ENCODE assay signal across 8 cellular contexts in the genomic region with DNA sequence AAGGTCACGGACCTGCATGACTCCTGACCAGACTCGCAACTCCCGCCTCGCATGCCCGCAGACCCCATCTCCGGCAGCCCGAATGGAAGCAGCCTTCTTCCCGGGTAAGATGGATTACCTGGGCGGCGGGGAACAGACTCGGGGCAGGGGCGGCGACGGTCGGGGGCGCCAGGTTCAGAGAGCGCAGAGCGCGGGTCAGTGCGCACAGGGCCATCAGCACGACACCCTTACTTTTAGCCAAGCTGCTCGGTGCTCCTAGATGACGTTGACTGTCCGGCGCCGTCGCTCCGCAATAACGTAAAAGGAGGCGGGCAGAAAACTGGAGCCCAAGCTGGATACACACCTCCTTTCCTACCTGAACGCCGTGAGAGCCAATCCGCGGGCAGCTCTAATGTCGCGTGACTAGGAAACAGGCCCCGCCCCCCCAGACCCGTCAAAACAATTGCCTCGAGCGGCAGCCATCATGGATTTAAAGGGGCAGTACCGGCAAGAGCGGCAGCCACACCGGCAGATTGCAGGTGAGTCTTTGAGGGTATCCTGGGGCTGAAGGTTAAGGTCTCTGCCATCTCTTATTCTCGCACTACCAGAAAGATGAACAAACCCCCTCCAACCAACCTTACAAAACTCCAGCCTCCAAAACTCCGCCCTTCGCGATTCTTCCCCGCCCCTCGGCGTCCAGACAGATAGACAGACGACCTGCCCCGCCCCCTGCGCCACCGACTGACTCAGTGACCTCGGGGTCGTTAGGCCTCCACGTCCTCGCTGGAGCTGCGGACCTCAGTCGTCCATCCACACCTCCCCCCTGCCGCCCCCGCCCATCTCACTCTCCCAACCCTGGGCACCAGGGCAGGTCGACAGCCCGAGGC. TPM values are rescaled to one million over a fixed set of nuclear protein-coding genes. Genes with fewer than 3 reads are reported as not detected.
DNase-seq lines count a peak whose midpoint lies in the region; ATAC-seq lines count a peak whose summit lies in the region.

A gene (plus strand): TSS at position 464 of the 866 bp plus-strand sequence. CDS start 1,705 bp downstream, outside the sequence.
A gene (minus strand): TSS at position 267 of the 866 bp plus-strand sequence. CDS start 53 bp downstream, at position 214.

- peaks cover 47% of the 10 kb centered on the region for H3K36me3 ChIP-seq in NT2/D1 (ENCODE audit: insufficient read depth, insufficient read length, low read length)

- DNase-seq in COR-L47 (lab: John Stamatoyannopoulos, UW), result peak; percentile 98
- DNase-seq in HUDEP-2 (lab: John Stamatoyannopoulos, UW; ENCODE audit: unreplicated experiment in 76 of 76), result peak; percentile 87 to 100 (median 99)
- peak; percentile 95 for DNase-seq in NT2/D1 (ENCODE audit: low read depth, low spot score)
- DNase-seq in activated CD8-positive, alpha-beta memory T cell treated with anti-CD3 and anti-CD28 coated beads, Interleukin-2, amount 50 U/mL, for 24 hours (ENCODE audit: extremely low read depth), result peak; percentile 94
- DNase-seq in mesenteric fat pad (ENCODE audit: low spot score), result peak; percentile 98
- peak; percentile 87 for DNase-seq in stimulated activated CD8-positive, alpha-beta memory T cell treated with anti-CD3 and anti-CD28 coated beads, Interleukin-15, amount 100 ng/mL, for 24 hours (ENCODE audit: low read depth)

- H3K4me3 ChIP-seq in NT2/D1 (ENCODE audit: insufficient read length, low read depth), result peak within 1 kb of the TSS; percentile 92

- in situ Hi-C loops in endometrial microvascular endothelial cells (cut with HindIII; ENCODE audit: inconsistent ontology term, low pct_unique_long_range_greater_than_20kb, low sequenced_read_pairs), result no loop called here

- no peaks in the 10 kb centered on the region for H3K27me3 ChIP-seq in NT2/D1 (ENCODE audit: insufficient read depth, insufficient read length)

- ATAC-seq in GM21381 (IDR thresholded peaks at IDR 0.05; ENCODE audit: unreplicated experiment), result peak; percentile 85

- H3K9me3 ChIP-seq in NT2/D1 (ENCODE audit: insufficient read depth, low read length), result no peaks in the 10 kb centered on the region

- H3K9ac ChIP-seq in NT2/D1 (ENCODE audit: insufficient read length, low read depth), result peak within 1 kb of the TSS; percentile 90

- H3K4me1 ChIP-seq in NT2/D1 (ENCODE audit: insufficient read depth, insufficient read length), result no peaks in the 10 kb centered on the region

RNA-seq across cellular contexts. Expression of the first gene that starts in this region (rescaled TPM):
- total RNA-seq in endometrial microvascular endothelial cells (ENCODE audit: inconsistent ontology term) (18.6 TPM), mesenteric fat pad (18.1 TPM)

RNA-seq across cellular contexts. Expression of the second gene that starts in this region (rescaled TPM):
- total RNA-seq in endometrial microvascular endothelial cells (ENCODE audit: inconsistent ontology term) (29.3 TPM), mesenteric fat pad (59.3 TPM)

Comparison
In these comparisons a context has a peak if more than half of its experiments do, and no peak if none do; other contexts are left out.
1. Peak in every context shown above with its lines: DNase-seq, ATAC-seq and H3K4me3 ChIP-seq.